ENCODE assay signal across 2 cellular contexts in genomic region chr16:8628981-8629725, GRCh38.
TF ChIP-seq lines count a peak whose summit lies in the region.

No MANE protein-coding gene starts in this region.

TF ChIP-seq in HepG2, 621 proteins besides CTCF, POLR2A, EP300 and RAD21:
- TF ChIP-seq KDM5B (CRISPR knock-in tag; IDR thresholded peaks at IDR 0.05; ENCODE audit: borderline replicate concordance) (no peak), CHD2 (IDR thresholded peaks at IDR 0.05; ENCODE audit: low read depth, low read length) (0 out of 2 replicates have a peak, but pooled peaks have one; percentile 22), ZBTB2 (CRISPR knock-in tag; IDR thresholded peaks at IDR 0.05; ENCODE audit: low read depth) (peak; percentile 38; the same call in 1 of the 2 replicates), AGO2 (optimal IDR thresholded peaks at IDR 0.05; ENCODE audit: low read depth, low read length) (peak; percentile 35), ZSCAN12 (CRISPR knock-in tag; IDR thresholded peaks at IDR 0.05) (no peak), MIXL1 (CRISPR knock-in tag; IDR thresholded peaks at IDR 0.05) (no peak), ZBTB26 (CRISPR knock-in tag; IDR thresholded peaks at IDR 0.05; ENCODE audit: borderline replicate concordance) (no peak), JUNB (CRISPR knock-in tag; IDR thresholded peaks at IDR 0.05; ENCODE audit: borderline replicate concordance) (peak; percentile 63; the same call in 1 of the 2 replicates), NONO (IDR thresholded peaks at IDR 0.05) (no peak), NONO (CRISPR knock-in tag; conservative IDR thresholded peaks at IDR 0.05) (0 out of 2 replicates have a peak, but pooled peaks have one; percentile 48), ZC3H13 (CRISPR knock-in tag; IDR thresholded peaks at IDR 0.05) (peak; percentile 47; the same call in 1 of the 2 replicates), ZNF687 (CRISPR knock-in tag; IDR thresholded peaks at IDR 0.05) (peak; percentile 28; the same call in 1 of the 2 replicates), RXRA (CRISPR knock-in tag; IDR thresholded peaks at IDR 0.05) (0 out of 2 replicates have a peak, but pooled peaks have one; percentile 14), ZNF572 (CRISPR knock-in tag; IDR thresholded peaks at IDR 0.05) (0 out of 2 replicates have a peak, but pooled peaks have one; percentile 54), ZMYM3 (CRISPR knock-in tag; IDR thresholded peaks at IDR 0.05) (0 out of 2 replicates have a peak, but pooled peaks have one; percentile 21)

TF ChIP-seq in K562, 482 proteins besides CTCF, POLR2A, EP300 and RAD21:
- TF ChIP-seq BCOR (IDR thresholded peaks at IDR 0.05) (0 out of 2 replicates have a peak, but pooled peaks have one; percentile 58), SMARCA5 (IDR thresholded peaks at IDR 0.05) (peak; percentile 47; the same call in 1 of the 2 replicates), ZFP36 (IDR thresholded peaks at IDR 0.05; ENCODE audit: low read depth, low read length, partially characterized antibody) (peak; percentile 79), NR0B1 (IDR thresholded peaks at IDR 0.05; ENCODE audit: partially characterized antibody) (no peak), COPS2 (conservative IDR thresholded peaks at IDR 0.05) (no peak), RBM25 (IDR thresholded peaks at IDR 0.05; ENCODE audit: low read depth, low read length, severe bottlenecking) (peak; percentile 37), RBFOX2 (IDR thresholded peaks at IDR 0.05; ENCODE audit: low read depth, low read length) (peak; percentile 35; the same call in 1 of the 2 replicates)
